Comparison of ENCODE assay signal across 33 cellular contexts in the genomic region with DNA sequence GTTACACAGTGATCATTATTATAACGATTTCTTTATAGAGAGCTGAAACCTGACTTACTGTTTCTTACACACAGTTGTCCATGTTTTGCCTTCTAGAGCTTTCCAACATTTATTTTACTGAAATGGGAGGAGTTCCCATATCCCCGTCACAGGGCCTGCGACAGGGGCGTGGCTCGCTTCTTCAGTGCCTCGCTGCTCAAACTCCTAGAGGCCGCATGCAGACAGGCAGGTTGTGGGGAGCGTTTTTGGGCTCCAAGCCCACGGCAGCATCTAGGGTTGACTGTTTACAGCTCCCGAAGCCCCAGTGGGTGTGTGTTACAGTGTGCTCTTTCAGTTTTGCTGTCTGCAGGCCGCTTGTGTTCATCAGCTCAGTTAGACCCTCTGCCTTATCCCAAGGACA.
"Had no signal": no experiment of that assay in that cellular context is flagged by ENCODE, and none has a peak within 500 bp of the region (broad histone marks: within the 10 kb centered on the region; RNA-seq: fewer than 3 reads in every experiment).

No MANE protein-coding gene starts in this region.

- H3K4me1 Mint-ChIP-seq: activated CD4-positive, alpha-beta memory T cell treated with anti-CD3 and anti-CD28 coated beads, Interleukin-2, amount 10 ng/mL, durations not matched to agents 7 days and 5 days; activated naive CD8-positive, alpha-beta T cell treated with anti-CD3 and anti-CD28 coated beads for 36 hours; activated T-helper 17 cell treated with anti-CD3 and anti-CD28 coated beads, Interleukin-2, amount 50 U/mL, for 72 hours; central memory CD8-positive, alpha-beta T cell; T-cell; T-helper 17 cell had no signal

- H3K36me3 ChIP-seq: ascending aorta, cardiac muscle cell, MG63, Peyer's patch, SJSA1 had no signal

- H3K27me3 ChIP-seq: ascending aorta, MG63, Peyer's patch, SJSA1 had no signal

- H3K4me1 ChIP-seq: Peyer's patch had no signal

- H3K9me3 Mint-ChIP-seq: activated CD4-positive, alpha-beta memory T cell treated with anti-CD3 and anti-CD28 coated beads, Interleukin-2, amount 10 ng/mL, durations not matched to agents 7 days and 5 days; activated naive CD8-positive, alpha-beta T cell treated with anti-CD3 and anti-CD28 coated beads for 36 hours; activated T-cell treated with anti-CD3 and anti-CD28 coated beads, Interleukin-2, amount 50 U/mL, for 72 hours; activated T-helper 17 cell treated with anti-CD3 and anti-CD28 coated beads, Interleukin-2, amount 50 U/mL, for 72 hours; central memory CD8-positive, alpha-beta T cell; T-cell had no signal

- ATAC-seq: activated T-cell treated with anti-CD3 and anti-CD28 coated beads, Interleukin-2, amount 50 U/mL, for 72 hours; activated T-helper 17 cell treated with anti-CD3 and anti-CD28 coated beads, Interleukin-2, amount 50 U/mL, for 72 hours; T-cell; T-helper 17 cell had no signal

- H3K4me3 ChIP-seq: ascending aorta, cardiac muscle cell, MG63, Peyer's patch, SJSA1 had no signal

- H3K27ac Mint-ChIP-seq: activated CD4-positive, alpha-beta memory T cell treated with anti-CD3 and anti-CD28 coated beads, Interleukin-2, amount 10 ng/mL, durations not matched to agents 7 days and 5 days; activated naive CD8-positive, alpha-beta T cell treated with anti-CD3 and anti-CD28 coated beads for 36 hours; activated T-cell treated with anti-CD3 and anti-CD28 coated beads, Interleukin-2, amount 50 U/mL, for 72 hours; activated T-helper 17 cell treated with anti-CD3 and anti-CD28 coated beads, Interleukin-2, amount 50 U/mL, for 72 hours; T-cell; T-helper 17 cell had no signal

- H3K4me3 Mint-ChIP-seq: activated CD4-positive, alpha-beta memory T cell treated with anti-CD3 and anti-CD28 coated beads, Interleukin-2, amount 10 ng/mL, durations not matched to agents 7 days and 5 days; activated naive CD8-positive, alpha-beta T cell treated with anti-CD3 and anti-CD28 coated beads for 36 hours; activated T-cell treated with anti-CD3 and anti-CD28 coated beads, Interleukin-2, amount 50 U/mL, for 72 hours; activated T-helper 17 cell treated with anti-CD3 and anti-CD28 coated beads, Interleukin-2, amount 50 U/mL, for 72 hours; central memory CD8-positive, alpha-beta T cell; T-cell; T-helper 17 cell had no signal

- H3K36me3 Mint-ChIP-seq: activated naive CD8-positive, alpha-beta T cell treated with anti-CD3 and anti-CD28 coated beads for 36 hours; T-cell had no signal

- H3K4me2 ChIP-seq: SK-N-SH had no signal

- DNase-seq: activated CD4-positive, alpha-beta memory T cell treated with anti-CD3 and anti-CD28 coated beads, Interleukin-2, amount 10 ng/mL, durations not matched to agents 7 days and 5 days; activated CD4-positive, alpha-beta T cell treated with anti-CD3 and anti-CD28 coated beads for 1 hour; activated CD4-positive, alpha-beta T cell treated with anti-CD3 and anti-CD28 coated beads for 48 hours; activated CD4-positive, CD25-positive, alpha-beta regulatory T cell; activated effector memory CD4-positive, alpha-beta T cell treated with anti-CD3 and anti-CD28 coated beads, Interleukin-2, amount 50 U/mL, for 16 hours; activated naive CD4-positive, alpha-beta T cell; activated naive CD4-positive, alpha-beta T cell treated with anti-CD3 and anti-CD28 coated beads, Interleukin-2, amount 50 U/mL, for 16 hours; activated naive CD8-positive, alpha-beta T cell treated with anti-CD3 and anti-CD28 coated beads for 36 hours; activated T-cell treated with anti-CD3 and anti-CD28 coated beads, Interleukin-2, amount 50 U/mL, for 1 hour; activated T-cell treated with anti-CD3 and anti-CD28 coated beads, Interleukin-2, amount 50 U/mL, for 72 hours; amygdala; Kasumi-1; KG1; MG63; MV-4-11; NCI-H1092; NCI-H1436 treated with DMSO at 0.1 percent for 48 hours; NCI-H1694 treated with DMSO at 0.1 percent for 48 hours; NCI-H2029; NCI-H524; NK-92 treated with Interleukin-12 subunit alpha and Interleukin-12 subunit beta, amount 100 ng/mL, for 24 hours; Peyer's patch; RPMI8226; SHP77 treated with DMSO at 0.1 percent for 48 hours; SK-N-SH; T-cell; T-helper 17 cell had no signal

- H3K9ac ChIP-seq: SK-N-SH had no signal

- H3K9me3 ChIP-seq: ascending aorta, MG63, Peyer's patch, SJSA1, SK-N-SH had no signal

- H3K27ac ChIP-seq: ascending aorta, cardiac muscle cell, Peyer's patch, SJSA1, VCaP had no signal
